In the genomic region with DNA sequence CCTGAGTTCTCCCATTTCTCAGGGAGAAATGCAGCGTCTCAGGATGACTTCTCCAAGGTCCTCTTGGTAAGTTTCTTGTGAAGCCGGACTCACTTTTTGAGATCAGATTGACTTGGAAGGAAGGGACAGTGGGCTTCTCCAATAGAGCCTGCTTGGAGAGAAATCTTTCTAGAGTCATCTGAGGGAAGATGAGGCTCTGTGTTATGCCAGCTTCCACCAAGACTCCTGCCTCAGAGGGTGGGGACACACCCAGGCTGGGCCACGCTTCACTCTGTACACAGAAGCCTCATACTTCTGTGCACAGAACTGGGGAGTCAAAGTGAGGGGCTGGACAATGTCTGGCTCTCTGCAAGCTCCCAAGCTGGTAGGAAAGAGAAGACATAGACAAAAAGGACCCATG, we compare ENCODE assay signal across 10 cellular contexts. TPM values are rescaled to one million over a fixed set of nuclear protein-coding genes. Genes with fewer than 3 reads are reported as not detected.
DNase-seq lines count a peak whose midpoint lies in the region; TF ChIP-seq lines count a peak whose summit lies in the region.
"Had no signal": no experiment of that assay in that cellular context is flagged by ENCODE, and none has a peak within 500 bp of the region (broad histone marks: within the 10 kb centered on the region; RNA-seq: fewer than 3 reads in every experiment).

No MANE protein-coding gene starts in this region.

- no peaks in the 10 kb centered on the region for H3K36me3 ChIP-seq in muscle layer of colon (ENCODE audit: insufficient read depth, low read length)
- H3K36me3 ChIP-seq in transverse colon = no peaks in the 10 kb centered on the region
- H3K36me3 ChIP-seq: BE2C had no signal

- intact Hi-C loops in transverse colon (cut with DNase I; ENCODE audit: low total_unique reads) = loop anchor here (5.0 kb wide), 1 partner anchor 53 kb away; no protein-coding TSS in a partner anchor

- peak overlapping the region; percentile 65 for H3K4me3 Mint-ChIP-seq in activated naive CD4-positive, alpha-beta T cell treated with anti-CD3 and anti-CD28 coated beads, Interleukin-2, amount 10 ng/mL, durations not matched to agents 7 days and 5 days
- H3K4me3 Mint-ChIP-seq in brain = no peak overlapping the region

- H3K9me3 Mint-ChIP-seq in activated naive CD4-positive, alpha-beta T cell treated with anti-CD3 and anti-CD28 coated beads, Interleukin-2, amount 10 ng/mL, durations not matched to agents 7 days and 5 days = no peaks in the 10 kb centered on the region
- H3K9me3 Mint-ChIP-seq in brain = peaks cover 0 to 2% (median 0%) of the 10 kb centered on the region in 5 experiments

- peak; percentile 30 for DNase-seq in activated naive CD4-positive, alpha-beta T cell treated with anti-CD3 and anti-CD28 coated beads, Interleukin-2, amount 10 ng/mL, durations not matched to agents 7 days and 5 days
- DNase-seq in activated naive CD4-positive, alpha-beta T cell treated with anti-CD3 and anti-CD28 coated beads, Interleukin-2, amount 50 U/mL, for 16 hours = no peak
- DNase-seq in transverse colon (no peak), NCI-H1048 (lab: John Stamatoyannopoulos, UW) (no peak), Ammon's horn (ENCODE audit: low spot score) (no peak), cerebellar nuclear complex (lab: John Stamatoyannopoulos, UW) (no peak)
- DNase-seq: NCI-H1105 had no signal

- peak overlapping the region; percentile 69 for H3K9ac ChIP-seq in muscle layer of colon (ENCODE audit: low read length)

- H3K9me3 ChIP-seq in muscle layer of colon (ENCODE audit: low read length) (no peaks in the 10 kb centered on the region), transverse colon (no peaks in the 10 kb centered on the region)
- H3K9me3 ChIP-seq: BE2C had no signal

- 63 to 73% methylated on average over 2 to 3 of the region's 3 CpGs for WGBS in transverse colon (ENCODE audit: low coverage in 1 of 2), 2 donors

- H3K4me1 Mint-ChIP-seq in activated naive CD4-positive, alpha-beta T cell treated with anti-CD3 and anti-CD28 coated beads, Interleukin-2, amount 10 ng/mL, durations not matched to agents 7 days and 5 days = peaks cover 68% of the 10 kb centered on the region
- H3K4me1 Mint-ChIP-seq in brain = peaks cover 38% of the 10 kb centered on the region

- H3K27me3 ChIP-seq in muscle layer of colon (ENCODE audit: control insufficient read depth in 1 of 2, insufficient read depth in 2 of 2, low read length in 2 of 2) = no peaks in the 10 kb centered on the region
- H3K27me3 ChIP-seq in transverse colon = no peaks in the 10 kb centered on the region
- H3K27me3 ChIP-seq: BE2C had no signal

- H3K27me3 Mint-ChIP-seq in activated naive CD4-positive, alpha-beta T cell treated with anti-CD3 and anti-CD28 coated beads, Interleukin-2, amount 10 ng/mL, durations not matched to agents 7 days and 5 days = no peaks in the 10 kb centered on the region
- peaks cover 3% of the 10 kb centered on the region for H3K27me3 Mint-ChIP-seq in brain

- CTCF ChIA-PET in activated naive CD4-positive, alpha-beta T cell treated with anti-CD3 and anti-CD28 coated beads, Interleukin-2, amount 10 ng/mL, durations not matched to agents 7 days and 5 days (lab: Charles Lee) = interaction anchor here (1.0 to 9.0 kb wide), 8 partner anchors 10 to 59 kb away, joined by 3 to 126 read pairs (median 4); partner anchors contain the start of gene VSIR

- H3K27ac Mint-ChIP-seq in activated naive CD4-positive, alpha-beta T cell treated with anti-CD3 and anti-CD28 coated beads, Interleukin-2, amount 10 ng/mL, durations not matched to agents 7 days and 5 days = peak overlapping the region; percentile 94
- H3K27ac Mint-ChIP-seq in brain = peak overlapping the region; percentile 89 to 97 (median 96)

- peak overlapping the region in 1 of 2 donors; percentile 21 for H3K4me3 ChIP-seq in muscle layer of colon (ENCODE audit: low read depth in 1 of 2, low read length in 2 of 2)
- no peak overlapping the region for H3K4me3 ChIP-seq in transverse colon

- in situ Hi-C loops in transverse colon (cut with MboI; ENCODE audit: low pct_ligation_motif_present in 1 of 4, low pct_unique_long_range_greater_than_20kb in 1 of 4, low sequenced_read_pairs in 3 of 4) = loop anchor here in 3 of 4 donors (10.0 to 25.0 kb wide), 3 partner anchors 61 to 327 kb away; partner anchors contain the start of genes CDH23 (in 2 of the 3) and VSIR (in 1 of the 3)

- H3K27ac ChIP-seq in muscle layer of colon (ENCODE audit: low read depth, low read length) (peak overlapping the region; percentile 93), transverse colon (peak overlapping the region; percentile 80 to 93 (median 86))

- peaks cover 38% of the 10 kb centered on the region for H3K4me1 ChIP-seq in muscle layer of colon (ENCODE audit: insufficient read depth, low read length)
- H3K4me1 ChIP-seq in transverse colon = peaks cover 28 to 39% (median 29%) of the 10 kb centered on the region in 4 donors
- H3K4me1 ChIP-seq: BE2C had no signal

- TF ChIP-seq CTCF in brain (conservative IDR thresholded peaks at IDR 0.05) (no peak), transverse colon (IDR thresholded peaks at IDR 0.05) (no peak)

- H3K36me3 Mint-ChIP-seq in activated naive CD4-positive, alpha-beta T cell treated with anti-CD3 and anti-CD28 coated beads, Interleukin-2, amount 10 ng/mL, durations not matched to agents 7 days and 5 days = peaks cover 3% of the 10 kb centered on the region
- no peaks in the 10 kb centered on the region for H3K36me3 Mint-ChIP-seq in brain

- no peak for TF ChIP-seq EP300 in transverse colon (IDR thresholded peaks at IDR 0.05; ENCODE audit: low read depth)

- TF ChIP-seq POLR2A in transverse colon (IDR thresholded peaks at IDR 0.05) = no peak

RNA-seq across cellular contexts. Expression of gene C10orf105, which starts 5.5 kb away (rescaled TPM):
- 3.3 TPM for polyA plus RNA-seq in brain (ENCODE audit: insufficient read depth, low read depth, low replicate concordance)
- under 1 TPM in 1 of 4 donors, not detected in 3; 0.16 TPM for total RNA-seq in transverse colon

RNA-seq across cellular contexts. Expression of gene VSIR, which starts 59.3 kb away (rescaled TPM):
- polyA plus RNA-seq in brain (ENCODE audit: insufficient read depth, low read depth, low replicate concordance) = 36.9 TPM
- 10 to 100 TPM; 54.3 to 77.0 (median 61.6) TPM for total RNA-seq in transverse colon
